Comparison of ENCODE assay signal across 13 cellular contexts in genomic region chrX:2913118-2913517, GRCh38. TPM values are rescaled to one million over a fixed set of nuclear protein-coding genes. Genes with fewer than 3 reads are reported as not detected.
DNase-seq lines count a peak whose midpoint lies in the region; ATAC-seq and TF ChIP-seq lines count a peak whose summit lies in the region.
"Had no signal": no experiment of that assay in that cellular context is flagged by ENCODE, and none has a peak within 500 bp of the region (broad histone marks: within the 10 kb centered on the region; RNA-seq: fewer than 3 reads in every experiment).

No MANE protein-coding gene starts in this region.

- 30 to 40% methylated on average over 2 to 3 of the region's 3 CpGs for WGBS in body of pancreas, 2 donors

- DNase-seq in body of pancreas (no peak), mesothelial cell of epicardium (ENCODE audit: low spot score in 2 of 2, unreplicated experiment in 2 of 2) (no peak), nucleus accumbens (lab: John Stamatoyannopoulos, UW) (no peak), immature natural killer cell (no peak), mucosa of descending colon (no peak)
- DNase-seq: activated B cell treated with CpG ODN at 0.5 μM for 24 hours; activated naive CD4-positive, alpha-beta T cell treated with Interleukin-2 at 50 U/mL for 16 hours; NCI-H1092; occipital lobe; stimulated activated CD4-positive, alpha-beta T cell treated with anti-CD3 and anti-CD28 coated beads, Interleukin-12 subunit alpha, Interleukin-12 subunit beta, amount 100 ng/mL, for 4 hours had no signal

- H3K4me1 Mint-ChIP-seq in mesothelial cell of epicardium (peaks cover 7% of the 10 kb centered on the region), immature natural killer cell (peaks cover 6 to 10% of the 10 kb centered on the region in 2 donors)
- no peaks in the 10 kb centered on the region for H3K4me1 Mint-ChIP-seq in activated T-helper 17 cell treated with anti-CD3 and anti-CD28 coated beads, Interleukin-2, amount 50 U/mL, for 72 hours
- H3K4me1 Mint-ChIP-seq: activated B cell treated with CpG ODN at 0.5 μM for 24 hours had no signal

- H3K27me3 Mint-ChIP-seq in mesothelial cell of epicardium (ENCODE audit: low read depth) (no peaks in the 10 kb centered on the region), immature natural killer cell (ENCODE audit: low read depth in 3 of 3) (peaks cover 0 to 5% (median 0%) of the 10 kb centered on the region in 3 donors)
- H3K27me3 Mint-ChIP-seq in activated T-helper 17 cell treated with anti-CD3 and anti-CD28 coated beads, Interleukin-2, amount 50 U/mL, for 72 hours = no peaks in the 10 kb centered on the region
- H3K27me3 Mint-ChIP-seq: activated B cell treated with CpG ODN at 0.5 μM for 24 hours had no signal

- no peaks in the 10 kb centered on the region for H3K36me3 ChIP-seq in body of pancreas (replicated peaks in 1 of 2; ENCODE audit: insufficient read depth in 1 of 2, low read depth in 2 of 2)
- no peaks in the 10 kb centered on the region for H3K36me3 ChIP-seq in mucosa of descending colon (ENCODE audit: low read depth)

- peaks cover 8% of the 10 kb centered on the region for H3K9me3 Mint-ChIP-seq in mesothelial cell of epicardium
- H3K9me3 Mint-ChIP-seq in immature natural killer cell = no peaks in the 10 kb centered on the region
- no peaks in the 10 kb centered on the region for H3K9me3 Mint-ChIP-seq in activated T-helper 17 cell treated with anti-CD3 and anti-CD28 coated beads, Interleukin-2, amount 50 U/mL, for 72 hours

- H3K4me1 ChIP-seq in body of pancreas = peaks cover 9% of the 10 kb centered on the region
- no peaks in the 10 kb centered on the region for H3K4me1 ChIP-seq in mucosa of descending colon (ENCODE audit: low read depth)

- no peaks in the 10 kb centered on the region for H3K27me3 ChIP-seq in body of pancreas

- TF ChIP-seq POLR2A in body of pancreas (IDR thresholded peaks at IDR 0.05) = no peak

- H3K4me3 ChIP-seq in body of pancreas (no peak overlapping the region), mucosa of descending colon (no peak overlapping the region)

- H3K27ac Mint-ChIP-seq in mesothelial cell of epicardium (peak overlapping the region; percentile 40), immature natural killer cell (no peak overlapping the region)
- H3K27ac Mint-ChIP-seq in activated T-helper 17 cell treated with anti-CD3 and anti-CD28 coated beads, Interleukin-2, amount 50 U/mL, for 72 hours = no peak overlapping the region
- H3K27ac Mint-ChIP-seq: activated B cell treated with CpG ODN at 0.5 μM for 24 hours had no signal

- intact Hi-C loops in body of pancreas (cut with DNase I) (no loop called here), mucosa of descending colon (cut with DNase I, micrococcal nuclease) (no loop called here)

- H3K27ac ChIP-seq in C4-2B = no peak overlapping the region
- H3K27ac ChIP-seq in body of pancreas = no peak overlapping the region

- H3K36me3 Mint-ChIP-seq in mesothelial cell of epicardium (peaks cover 48% of the 10 kb centered on the region), immature natural killer cell (peaks cover 7 to 31% (median 14%) of the 10 kb centered on the region in 3 donors)
- peaks cover 3% of the 10 kb centered on the region for H3K36me3 Mint-ChIP-seq in activated T-helper 17 cell treated with anti-CD3 and anti-CD28 coated beads, Interleukin-2, amount 50 U/mL, for 72 hours (ENCODE audit: low read depth)

- H3K9me3 ChIP-seq in body of pancreas = no peaks in the 10 kb centered on the region
- no peaks in the 10 kb centered on the region for H3K9me3 ChIP-seq in mucosa of descending colon

- TF ChIP-seq CTCF in C4-2B (conservative IDR thresholded peaks at IDR 0.05) (peak; percentile 29), LNCAP (IDR thresholded peaks at IDR 0.05) (peak; percentile 23; the same call in 1 of the 2 replicates), body of pancreas (IDR thresholded peaks at IDR 0.05) (peak in 5 of 7 experiments; percentile 8 to 30 (median 19)), mesothelial cell of epicardium (IDR thresholded peaks at IDR 0.05; ENCODE audit: unreplicated experiment) (no peak), mucosa of descending colon (IDR thresholded peaks at IDR 0.05) (no peak)

- ATAC-seq in body of pancreas (no peak), mucosa of descending colon (no peak)
- no peak for ATAC-seq in activated T-helper 17 cell treated with anti-CD3 and anti-CD28 coated beads, Interleukin-2, amount 50 U/mL, for 72 hours (replicated peaks)

- H3K4me3 Mint-ChIP-seq in mesothelial cell of epicardium (no peak overlapping the region), immature natural killer cell (no peak overlapping the region)
- no peak overlapping the region for H3K4me3 Mint-ChIP-seq in activated T-helper 17 cell treated with anti-CD3 and anti-CD28 coated beads, Interleukin-2, amount 50 U/mL, for 72 hours
- H3K4me3 Mint-ChIP-seq: activated B cell treated with CpG ODN at 0.5 μM for 24 hours had no signal

RNA-seq across cellular contexts. Expression of gene ARSD, which starts 16.0 kb away (rescaled TPM):
- total RNA-seq in body of pancreas (10 to 100 TPM; 57.1 to 85.0 TPM), mesothelial cell of epicardium (54.5 to 55.6 TPM (median 55.5 TPM) in 3 replicates), mucosa of descending colon (10 to 100 TPM; 26.2 to 70.9 (median 67.2) TPM)
- polyA plus RNA-seq in immature natural killer cell = 10 to 100 TPM in 2 of 3 donors, 1 to 10 TPM in 1; 7.1 to 16.0 (median 10.7) TPM
- total RNA-seq in activated T-helper 17 cell treated with anti-CD3 and anti-CD28 coated beads, Interleukin-2, amount 50 U/mL, for 72 hours = 1 to 10 TPM; 1.8 to 2.5 TPM

Comparison
In these comparisons a context has a peak if more than half of its experiments do, and no peak if none do; other contexts are left out.
1. CTCF ChIP-seq: peak in C4-2B (single experiment), LNCAP (single experiment) and body of pancreas (5 of 7); none in mesothelial cell of epicardium (single experiment) and mucosa of descending colon (single experiment).
2. RNA of gene ARSD, which starts 16.0 kb away (total RNA-seq): 57.1 to 85.0 TPM in body of pancreas, 26.2 to 70.9 TPM in mucosa of descending colon and 54.5 to 55.6 TPM in mesothelial cell of epicardium; 1.8 to 2.5 TPM in activated T-helper 17 cell treated with anti-CD3 and anti-CD28 coated beads, Interleukin-2, amount 50 U/mL, for 72 hours; every median in the first group is over 4 times any median in the second.